21 cellular contexts compared by ENCODE assay signal in the genomic region with DNA sequence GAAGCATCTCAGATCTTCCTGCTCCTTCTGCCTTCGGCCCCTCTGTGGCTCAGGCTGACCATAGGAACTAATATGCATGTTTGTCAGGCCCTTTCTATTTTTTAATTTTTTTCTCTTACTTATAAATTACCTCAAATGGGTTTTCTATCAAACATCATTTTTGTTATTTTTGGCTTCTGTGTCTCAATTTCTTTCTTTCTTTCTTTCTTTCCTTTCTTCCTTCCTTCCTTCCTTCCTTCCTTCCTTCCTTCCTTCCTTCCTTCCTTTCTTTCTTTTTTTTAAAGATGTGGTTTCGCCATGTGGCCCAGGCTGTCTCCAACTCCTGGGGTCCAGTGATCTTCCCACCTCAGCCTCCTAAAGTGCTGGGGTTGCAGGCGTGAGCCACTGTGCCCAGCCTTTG.
"Had no signal": no experiment of that assay in that cellular context is flagged by ENCODE, and none has a peak within 500 bp of the region (broad histone marks: within the 10 kb centered on the region; RNA-seq: fewer than 3 reads in every experiment).

No MANE protein-coding gene starts in this region.

- H3K36me3 Mint-ChIP-seq: naive B cell; stimulated activated naive B cell treated with anti-CD40 and anti-IgM and Interleukin-4, amounts not matched to agents 10 μg/mL and 1 μg/mL and 100 μg/mL, for 72 hours had no signal

- H3K36me3 ChIP-seq: colonic mucosa, spleen, stomach had no signal

- H3K4me3 ChIP-seq: colonic mucosa, dorsolateral prefrontal cortex, hepatocyte, lung, spleen, stomach had no signal

- DNase-seq: colonic mucosa; dorsolateral prefrontal cortex; effector CD8-positive, alpha-beta T cell; foreskin keratinocyte; head of caudate nucleus; left colon; left ventricle myocardium superior; mesendoderm; naive B cell; occipital lobe; spleen; stimulated activated CD4-positive, alpha-beta T cell treated with anti-CD3 and anti-CD28 coated beads, Interleukin-15, amount 100 ng/mL, for 24 hours; stimulated activated CD4-positive, alpha-beta T cell treated with anti-CD3 and anti-CD28 coated beads, Interleukin-1b, Interleukin-23, amount 100 ng/mL, for 48 hours; stimulated activated CD4-positive, alpha-beta T cell treated with anti-CD3 and anti-CD28 coated beads, Interleukin-4, amount 100 ng/mL, for 4 hours; stimulated activated naive B cell treated with anti-CD40 and anti-IgM and Interleukin-4, amounts not matched to agents 10 μg/mL and 1 μg/mL and 100 μg/mL, for 72 hours; stomach; trophoblast cell had no signal

- H3K27ac Mint-ChIP-seq: naive B cell; nephron; stimulated activated naive B cell treated with anti-CD40 and anti-IgM and Interleukin-4, amounts not matched to agents 10 μg/mL and 1 μg/mL and 100 μg/mL, for 72 hours had no signal

- H3K4me3 Mint-ChIP-seq: naive B cell; nephron; stimulated activated naive B cell treated with anti-CD40 and anti-IgM and Interleukin-4, amounts not matched to agents 10 μg/mL and 1 μg/mL and 100 μg/mL, for 72 hours had no signal

- H3K27ac ChIP-seq: colonic mucosa, epithelial cell of prostate, foreskin keratinocyte, hepatocyte had no signal

- H3K9me3 ChIP-seq: colonic mucosa, spleen, stomach had no signal

- H3K9me3 Mint-ChIP-seq: naive B cell; nephron; stimulated activated naive B cell treated with anti-CD40 and anti-IgM and Interleukin-4, amounts not matched to agents 10 μg/mL and 1 μg/mL and 100 μg/mL, for 72 hours had no signal

- H3K4me1 Mint-ChIP-seq: stimulated activated naive B cell treated with anti-CD40 and anti-IgM and Interleukin-4, amounts not matched to agents 10 μg/mL and 1 μg/mL and 100 μg/mL, for 72 hours had no signal
